In the genomic region with DNA sequence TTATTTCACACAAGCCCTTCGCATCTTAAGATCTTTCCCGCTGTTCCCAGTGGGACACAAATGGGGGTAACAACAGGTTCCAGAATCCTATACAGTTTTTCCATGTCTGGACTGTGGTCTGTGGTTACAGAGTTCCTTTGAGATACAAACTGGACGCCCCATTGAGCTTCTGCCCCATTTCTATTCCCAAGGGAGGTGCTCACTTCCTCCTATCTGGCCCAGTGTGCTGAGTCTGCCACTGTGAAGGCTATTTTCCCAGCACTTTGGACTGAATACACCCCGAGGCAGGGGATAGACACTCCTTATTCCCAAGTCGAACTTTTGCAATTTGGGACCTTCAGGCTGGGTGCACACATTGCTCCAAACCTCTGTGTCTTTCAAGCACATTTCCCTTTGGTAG, we compare ENCODE assay signal across 22 cellular contexts.
"Had no signal": no experiment of that assay in that cellular context is flagged by ENCODE, and none has a peak within 500 bp of the region (broad histone marks: within the 10 kb centered on the region; RNA-seq: fewer than 3 reads in every experiment).

No MANE protein-coding gene starts in this region.

- H3K4me1 Mint-ChIP-seq: activated naive CD4-positive, alpha-beta T cell treated with anti-CD3 and anti-CD28 coated beads, Interleukin-2, amount 50 U/mL, for 24 hours; neural crest cell had no signal

- H3K4me1 ChIP-seq: ascending aorta, colonic mucosa, upper lobe of left lung had no signal

- DNase-seq: activated CD4-positive, alpha-beta T cell treated with anti-CD3 and anti-CD28 coated beads for 1 hour; activated CD4-positive, alpha-beta T cell treated with anti-CD3 and anti-CD28 coated beads, Interleukin-2, amount 50 U/mL, for 1 hour; activated CD8-positive, alpha-beta T cell treated with anti-CD3 and anti-CD28 coated beads, Interleukin-2, amount 10 ng/mL, durations not matched to agents 7 days and 5 days; activated gamma-delta T cell; central memory CD4-positive, alpha-beta T cell; colonic mucosa; heart left ventricle; left cardiac atrium; mucosa of descending colon; retina; stimulated activated CD4-positive, alpha-beta T cell treated with anti-CD3 and anti-CD28 coated beads, Interleukin-2, amount 100 ng/mL, for 48 hours; stimulated activated CD8-positive, alpha-beta memory T cell treated with anti-CD3 and anti-CD28 coated beads, Interleukin-4, amount 100 ng/mL, for 48 hours; stimulated activated naive CD4-positive, alpha-beta T cell treated with Interleukin-2 at 50 U/mL for 16 hours; upper lobe of left lung; WERI-Rb-1 had no signal

- H3K36me3 ChIP-seq: colonic mucosa had no signal

- H3K27ac ChIP-seq: ascending aorta, colonic mucosa, esophagus muscularis mucosa, heart left ventricle, upper lobe of left lung, WERI-Rb-1 had no signal

- H3K4me3 ChIP-seq: ascending aorta, colonic mucosa, esophagus muscularis mucosa, heart left ventricle, mucosa of descending colon, upper lobe of left lung had no signal

- H3K27ac Mint-ChIP-seq: activated CD8-positive, alpha-beta T cell treated with anti-CD3 and anti-CD28 coated beads, Interleukin-2, amount 10 ng/mL, durations not matched to agents 7 days and 5 days; activated naive CD4-positive, alpha-beta T cell treated with anti-CD3 and anti-CD28 coated beads, Interleukin-2, amount 50 U/mL, for 24 hours; activated T-helper 1 cell treated with anti-CD3 and anti-CD28 coated beads, Interleukin-12 subunit alpha, Interleukin-12 subunit beta, Interleukin-2, Interleukin-4 antibody, amounts not matched to agents 30 ng/mL and 10 ng/mL and 1 ng/mL, durations not matched to agents 14 hours and 24 hours and 36 hours; memory B cell; progenitor cell of endocrine pancreas had no signal

- ATAC-seq: activated CD8-positive, alpha-beta T cell treated with anti-CD3 and anti-CD28 coated beads, Interleukin-2, amount 10 ng/mL, durations not matched to agents 7 days and 5 days; heart left ventricle; left cardiac atrium; mucosa of descending colon had no signal

- H3K27me3 Mint-ChIP-seq: activated naive CD4-positive, alpha-beta T cell treated with anti-CD3 and anti-CD28 coated beads, Interleukin-2, amount 50 U/mL, for 24 hours; memory B cell; progenitor cell of endocrine pancreas had no signal

- H3K9me3 ChIP-seq: ascending aorta, colonic mucosa, esophagus muscularis mucosa, heart left ventricle, mucosa of descending colon, upper lobe of left lung had no signal

- H3K4me3 Mint-ChIP-seq: activated CD8-positive, alpha-beta T cell treated with anti-CD3 and anti-CD28 coated beads, Interleukin-2, amount 10 ng/mL, durations not matched to agents 7 days and 5 days; activated naive CD4-positive, alpha-beta T cell treated with anti-CD3 and anti-CD28 coated beads, Interleukin-2, amount 50 U/mL, for 24 hours; activated T-helper 1 cell treated with anti-CD3 and anti-CD28 coated beads, Interleukin-12 subunit alpha, Interleukin-12 subunit beta, Interleukin-2, Interleukin-4 antibody, amounts not matched to agents 30 ng/mL and 10 ng/mL and 1 ng/mL, durations not matched to agents 14 hours and 24 hours and 36 hours; memory B cell; neural crest cell had no signal

- H3K9me3 Mint-ChIP-seq: activated naive CD4-positive, alpha-beta T cell treated with anti-CD3 and anti-CD28 coated beads, Interleukin-2, amount 50 U/mL, for 24 hours; activated T-helper 1 cell treated with anti-CD3 and anti-CD28 coated beads, Interleukin-12 subunit alpha, Interleukin-12 subunit beta, Interleukin-2, Interleukin-4 antibody, amounts not matched to agents 30 ng/mL and 10 ng/mL and 1 ng/mL, durations not matched to agents 14 hours and 24 hours and 36 hours; memory B cell; neural crest cell had no signal

- H3K27me3 ChIP-seq: ascending aorta, colonic mucosa, esophagus muscularis mucosa, heart left ventricle, upper lobe of left lung had no signal
